25 cellular contexts compared by ENCODE assay signal in the genomic region with DNA sequence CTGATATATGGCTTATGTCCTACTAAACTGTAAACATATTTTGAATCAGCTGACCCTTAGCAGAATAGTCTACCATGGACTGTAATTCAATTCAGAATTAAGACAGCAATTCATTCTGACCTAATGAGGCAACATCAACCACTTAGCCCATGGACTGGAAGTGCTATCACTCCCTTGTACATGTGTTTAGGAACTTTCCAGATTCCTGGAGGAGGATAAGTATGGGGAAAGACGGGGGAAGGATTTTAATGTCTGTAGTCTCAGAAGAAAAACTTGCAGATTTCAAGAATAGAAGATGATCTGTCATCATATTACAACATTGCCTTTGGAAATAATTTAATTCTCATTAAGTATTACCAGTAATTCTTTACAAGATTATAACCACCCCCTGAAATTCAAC. TPM values are rescaled to one million over a fixed set of nuclear protein-coding genes. Genes with fewer than 3 reads are reported as not detected.
"Had no signal": no experiment of that assay in that cellular context is flagged by ENCODE, and none has a peak within 500 bp of the region (broad histone marks: within the 10 kb centered on the region; RNA-seq: fewer than 3 reads in every experiment).

No MANE protein-coding gene starts in this region.

- H3K27me3 ChIP-seq: colonic mucosa, esophagus squamous epithelium, gastrocnemius medialis, left lung had no signal

- H3K4me1 ChIP-seq: colonic mucosa, esophagus squamous epithelium, gastrocnemius medialis, heart right ventricle, left lung, lower lobe of right lung had no signal

- DNase-seq: colonic mucosa; cortex of kidney; effector CD8-positive, alpha-beta T cell; effector memory CD8-positive, alpha-beta T cell; endodermal cell; erythroblast; esophagus squamous epithelium; foreskin fibroblast; foreskin melanocyte; gastrocnemius medialis; glutamatergic neuron; head of caudate nucleus; heart right ventricle; hippocampal formation; left cardiac atrium; left lung; left ventricle myocardium superior; lower lobe of right lung; mesenchymal stem cell; midbrain had no signal

- FAIRE-seq: endometrium, islet of Langerhans, keratinocyte had no signal

- ATAC-seq: effector memory CD8-positive, alpha-beta T cell; esophagus mucosa; gastrocnemius medialis; heart right ventricle; left cardiac atrium; left lung; left ventricle myocardium superior; lower lobe of right lung had no signal

- H3K27ac ChIP-seq: colonic mucosa, epithelial cell of prostate, esophagus squamous epithelium, gastrocnemius medialis, heart right ventricle, left lung, lower lobe of right lung had no signal

- H3K36me3 ChIP-seq: colonic mucosa, esophagus squamous epithelium, gastrocnemius medialis, heart right ventricle, left lung, lower lobe of right lung had no signal

- H3K4me3 ChIP-seq: colonic mucosa, esophagus squamous epithelium, gastrocnemius medialis, heart right ventricle, left lung, lower lobe of right lung had no signal

- H3K9me3 ChIP-seq: colonic mucosa, gastrocnemius medialis had no signal

RNA-seq across cellular contexts. Expression of a gene that starts 56.3 kb away (rescaled TPM):
- polyA plus RNA-seq: keratinocyte had no signal
